28 cellular contexts compared by ENCODE assay signal in the genomic region with DNA sequence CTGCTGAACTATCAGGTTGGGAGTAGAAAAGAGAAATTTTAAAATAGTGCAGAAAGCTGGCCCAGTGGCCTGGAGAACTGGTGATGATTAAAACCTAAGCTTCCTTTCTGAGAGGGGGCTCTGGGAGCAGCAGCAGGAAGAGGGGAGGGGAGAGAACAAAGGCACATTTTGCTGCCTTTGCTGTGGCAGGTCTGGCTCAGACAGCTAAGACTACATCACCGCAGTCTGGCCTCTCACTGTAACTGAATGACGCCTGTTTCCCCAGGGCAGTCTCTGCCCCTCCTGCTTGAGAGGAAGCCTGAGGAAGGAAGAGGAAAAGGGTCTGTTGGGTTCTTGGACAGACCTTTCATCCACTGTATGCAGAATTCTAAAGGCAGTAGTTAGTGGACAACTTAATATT.
A peak's percentile ranks its signal among the peaks of the same experiment; 100 is the strongest.
DNase-seq lines count a peak whose midpoint lies in the region; TF ChIP-seq lines count a peak whose summit lies in the region.
"Had no signal": no experiment of that assay in that cellular context is flagged by ENCODE, and none has a peak within 500 bp of the region (broad histone marks: within the 10 kb centered on the region; RNA-seq: fewer than 3 reads in every experiment).

No MANE protein-coding gene starts in this region.

- no peak overlapping the region for H3K9ac ChIP-seq in HUES6 (ENCODE audit: low read length)

- peak overlapping the region; percentile 92 for H3K27ac Mint-ChIP-seq in progenitor cell of endocrine pancreas
- H3K27ac Mint-ChIP-seq: activated CD4-positive, alpha-beta memory T cell treated with anti-CD3 and anti-CD28 coated beads, Interleukin-2, amount 10 ng/mL, durations not matched to agents 7 days and 5 days; activated naive CD4-positive, alpha-beta T cell treated with anti-CD3 and anti-CD28 coated beads, Interleukin-2, amount 50 U/mL, for 24 hours; effector memory CD8-positive, alpha-beta T cell; natural killer cell treated with Interleukin-12 subunit alpha and Interleukin-12 subunit beta and Interleukin-15 and Interleukin-18, amount 100 ng/mL, for 72 hours; T-helper 1 cell treated with Interleukin-12 subunit alpha and Interleukin-12 subunit beta and Interleukin-4 antibody, amounts not matched to agents 30 μg/mL and 1 μg/mL, for 36 hours had no signal

- H3K36me3 ChIP-seq in HUES6 (ENCODE audit: control insufficient read depth, insufficient read depth, low read length), result no peaks in the 10 kb centered on the region
- H3K36me3 ChIP-seq: colonic mucosa, SJSA1, suprapubic skin had no signal

- no peaks in the 10 kb centered on the region for H3K27me3 Mint-ChIP-seq in progenitor cell of endocrine pancreas

- no peaks in the 10 kb centered on the region for H3K9me3 Mint-ChIP-seq in progenitor cell of endocrine pancreas (ENCODE audit: low read depth)
- H3K9me3 Mint-ChIP-seq: activated CD4-positive, alpha-beta memory T cell treated with anti-CD3 and anti-CD28 coated beads, Interleukin-2, amount 10 ng/mL, durations not matched to agents 7 days and 5 days; activated naive CD4-positive, alpha-beta T cell treated with anti-CD3 and anti-CD28 coated beads, Interleukin-2, amount 50 U/mL, for 24 hours; natural killer cell treated with Interleukin-12 subunit alpha and Interleukin-12 subunit beta and Interleukin-15 and Interleukin-18, amount 100 ng/mL, for 72 hours; T-helper 1 cell treated with Interleukin-12 subunit alpha and Interleukin-12 subunit beta and Interleukin-4 antibody, amounts not matched to agents 30 μg/mL and 1 μg/mL, for 36 hours had no signal

- DNase-seq in astrocyte of the hippocampus (ENCODE audit: low read depth, low spot score) (peak; percentile 39), islet precursor cell (peak; percentile 95), progenitor cell of endocrine pancreas (ENCODE audit: low spot score, unreplicated experiment) (no peak), NK-92 (lab: John Stamatoyannopoulos, UW; ENCODE audit: unreplicated experiment) (no peak), DMS53 treated with DMSO at 0.1 percent for 48 hours (lab: John Stamatoyannopoulos, UW; ENCODE audit: unreplicated experiment) (no peak), NCI-H1436 treated with DMSO at 0.1 percent for 48 hours (lab: John Stamatoyannopoulos, UW) (no peak)
- DNase-seq: activated CD4-positive, alpha-beta memory T cell treated with anti-CD3 and anti-CD28 coated beads, Interleukin-2, amount 10 ng/mL, durations not matched to agents 7 days and 5 days; activated CD4-positive, alpha-beta T cell treated with anti-CD3 and anti-CD28 coated beads for 1 hour; activated CD8-positive, alpha-beta memory T cell treated with anti-CD3 and anti-CD28 coated beads, Interleukin-2, amount 50 U/mL, for 48 hours; Caco-2; colonic mucosa; DMS79; effector memory CD8-positive, alpha-beta T cell; foreskin keratinocyte; IMR-90; left ventricle myocardium superior; mucosa of descending colon; NCI-H1092 treated with DMSO at 0.1 percent for 48 hours; NCI-H1930; NCI-H748 treated with DMSO at 0.1 percent for 48 hours; stimulated activated naive CD4-positive, alpha-beta T cell had no signal

- TF ChIP-seq CTCF in progenitor cell of endocrine pancreas (IDR thresholded peaks at IDR 0.05; ENCODE audit: unreplicated experiment), result no peak

- H3K4me1 ChIP-seq in HUES6 (ENCODE audit: control insufficient read depth, insufficient read depth, low read length), result peaks cover 25% of the 10 kb centered on the region
- H3K4me1 ChIP-seq: colonic mucosa, foreskin keratinocyte, SJSA1, suprapubic skin had no signal

- no peak overlapping the region for H3K4me3 ChIP-seq in HUES6 (ENCODE audit: low read depth, low read length)
- H3K4me3 ChIP-seq: colonic mucosa, mucosa of descending colon, SJSA1, suprapubic skin had no signal

- peaks cover 58% of the 10 kb centered on the region for H3K4me1 Mint-ChIP-seq in progenitor cell of endocrine pancreas (ENCODE audit: low read depth)
- H3K4me1 Mint-ChIP-seq: activated CD4-positive, alpha-beta memory T cell treated with anti-CD3 and anti-CD28 coated beads, Interleukin-2, amount 10 ng/mL, durations not matched to agents 7 days and 5 days; activated naive CD4-positive, alpha-beta T cell treated with anti-CD3 and anti-CD28 coated beads, Interleukin-2, amount 50 U/mL, for 24 hours had no signal

- H3K27me3 ChIP-seq in HUES6 (ENCODE audit: control insufficient read depth, insufficient read depth, low read length), result no peaks in the 10 kb centered on the region
- H3K27me3 ChIP-seq: colonic mucosa, foreskin keratinocyte, SJSA1, suprapubic skin had no signal

- H3K4me3 Mint-ChIP-seq in progenitor cell of endocrine pancreas (ENCODE audit: low read depth), result no peak overlapping the region
- H3K4me3 Mint-ChIP-seq: activated CD4-positive, alpha-beta memory T cell treated with anti-CD3 and anti-CD28 coated beads, Interleukin-2, amount 10 ng/mL, durations not matched to agents 7 days and 5 days; activated naive CD4-positive, alpha-beta T cell treated with anti-CD3 and anti-CD28 coated beads, Interleukin-2, amount 50 U/mL, for 24 hours; effector memory CD8-positive, alpha-beta T cell; natural killer cell treated with Interleukin-12 subunit alpha and Interleukin-12 subunit beta and Interleukin-15 and Interleukin-18, amount 100 ng/mL, for 72 hours; T-helper 1 cell treated with Interleukin-12 subunit alpha and Interleukin-12 subunit beta and Interleukin-4 antibody, amounts not matched to agents 30 μg/mL and 1 μg/mL, for 36 hours had no signal

- H3K36me3 Mint-ChIP-seq in progenitor cell of endocrine pancreas (ENCODE audit: insufficient read depth), result peaks cover 4% of the 10 kb centered on the region
- H3K36me3 Mint-ChIP-seq: activated naive CD4-positive, alpha-beta T cell treated with anti-CD3 and anti-CD28 coated beads, Interleukin-2, amount 50 U/mL, for 24 hours; natural killer cell treated with Interleukin-12 subunit alpha and Interleukin-12 subunit beta and Interleukin-15 and Interleukin-18, amount 100 ng/mL, for 72 hours had no signal

- no peaks in the 10 kb centered on the region for H3K9me3 ChIP-seq in HUES6 (ENCODE audit: control insufficient read depth, insufficient read depth, low read depth, low read length)
- H3K9me3 ChIP-seq: Caco-2, colonic mucosa, mucosa of descending colon, SJSA1, suprapubic skin had no signal

- H3K27ac ChIP-seq in HUES6 (ENCODE audit: low read depth, low read length), result 0 out of 2 replicates have a peak overlapping the region, but pooled peaks have one; percentile 8
- H3K27ac ChIP-seq: C4-2B, colonic mucosa, foreskin keratinocyte, SJSA1, suprapubic skin had no signal

Comparison
In these comparisons a context has a peak if more than half of its experiments do, and no peak if none do; other contexts are left out.
1. DNase-seq: peak in astrocyte of the hippocampus (single experiment) and islet precursor cell (single experiment); none in progenitor cell of endocrine pancreas (single experiment), NK-92 (single experiment), DMS53 treated with DMSO at 0.1 percent for 48 hours (single experiment) and NCI-H1436 treated with DMSO at 0.1 percent for 48 hours (single experiment).